In genomic region chr1:111139234-111139955, GRCh38 we compare ENCODE assay signal across 8 cellular contexts. TPM values are rescaled to one million over a fixed set of nuclear protein-coding genes. Genes with fewer than 3 reads are reported as not detected.
DNase-seq lines count a peak whose midpoint lies in the region; ATAC-seq and TF ChIP-seq lines count a peak whose summit lies in the region.

No MANE protein-coding gene starts in this region.

- H3K27me3 Mint-ChIP-seq in activated CD4-positive, alpha-beta memory T cell treated with anti-CD3 and anti-CD28 coated beads, Interleukin-2, amount 10 ng/mL, durations not matched to agents 7 days and 5 days: no peaks in the 10 kb centered on the region
- no peaks in the 10 kb centered on the region for H3K27me3 Mint-ChIP-seq in stimulated activated naive CD8-positive, alpha-beta T cell treated with anti-CD3 and anti-CD28 coated beads, Interleukin-15, amount 100 ng/mL, for 72 hours

- POLR2A ChIA-PET in activated CD4-positive, alpha-beta memory T cell treated with anti-CD3 and anti-CD28 coated beads, Interleukin-2, amount 10 ng/mL, durations not matched to agents 7 days and 5 days (lab: Charles Lee): interaction anchor here (0.6 to 2.8 kb wide), 24 partner anchors 11 to 617 kb away, joined by 3 to 23 read pairs (median 4); partner anchors contain the start of genes DDX20, DENND2D, LRIF1 and WDR77

- no peak for TF ChIP-seq CTCF in AG09309 (IDR thresholded peaks at IDR 0.05; ENCODE audit: control insufficient read depth, insufficient read depth, low read depth, low read length, missing control alignments)

- H3K36me3 ChIP-seq in muscle layer of duodenum (ENCODE audit: control insufficient read depth in 1 of 2, insufficient read depth in 2 of 2, low read length in 2 of 2): peaks cover 0 to 5% of the 10 kb centered on the region in 2 donors

- H3K27me3 ChIP-seq in muscle layer of duodenum (ENCODE audit: low read depth, low read length): no peaks in the 10 kb centered on the region

- peak overlapping the region; percentile 99 for H3K4me3 Mint-ChIP-seq in activated CD4-positive, alpha-beta memory T cell treated with anti-CD3 and anti-CD28 coated beads, Interleukin-2, amount 10 ng/mL, durations not matched to agents 7 days and 5 days
- peak overlapping the region; percentile 93 to 99 for H3K4me3 Mint-ChIP-seq in stimulated activated naive CD8-positive, alpha-beta T cell treated with anti-CD3 and anti-CD28 coated beads, Interleukin-15, amount 100 ng/mL, for 72 hours

- no peaks in the 10 kb centered on the region for H3K9me3 ChIP-seq in muscle layer of duodenum (ENCODE audit: control insufficient read depth in 1 of 2, low read length in 2 of 2)

- no peak for DNase-seq in AG09309 (ENCODE audit: low read depth)
- peak; percentile 63 for DNase-seq in NCI-H226
- DNase-seq in activated CD4-positive, alpha-beta memory T cell treated with anti-CD3 and anti-CD28 coated beads, Interleukin-2, amount 10 ng/mL, durations not matched to agents 7 days and 5 days: peak; percentile 53
- DNase-seq in stimulated activated naive CD8-positive, alpha-beta T cell treated with anti-CD3 and anti-CD28 coated beads, Interleukin-15, amount 100 ng/mL, for 72 hours: no peak

- H3K4me1 Mint-ChIP-seq in activated CD4-positive, alpha-beta memory T cell treated with anti-CD3 and anti-CD28 coated beads, Interleukin-2, amount 10 ng/mL, durations not matched to agents 7 days and 5 days: peaks cover 50% of the 10 kb centered on the region
- peaks cover 49% of the 10 kb centered on the region for H3K4me1 Mint-ChIP-seq in stimulated activated naive CD8-positive, alpha-beta T cell treated with anti-CD3 and anti-CD28 coated beads, Interleukin-15, amount 100 ng/mL, for 72 hours

- H3K36me3 Mint-ChIP-seq in activated CD4-positive, alpha-beta memory T cell treated with anti-CD3 and anti-CD28 coated beads, Interleukin-2, amount 10 ng/mL, durations not matched to agents 7 days and 5 days (ENCODE audit: low read depth): peaks cover 36% of the 10 kb centered on the region

- H3K27ac ChIP-seq in muscle layer of duodenum (ENCODE audit: low read length): peak overlapping the region; percentile 67

- peak overlapping the region; percentile 86 for H3K27ac Mint-ChIP-seq in activated CD4-positive, alpha-beta memory T cell treated with anti-CD3 and anti-CD28 coated beads, Interleukin-2, amount 10 ng/mL, durations not matched to agents 7 days and 5 days
- H3K27ac Mint-ChIP-seq in stimulated activated naive CD8-positive, alpha-beta T cell treated with anti-CD3 and anti-CD28 coated beads, Interleukin-15, amount 100 ng/mL, for 72 hours: peak overlapping the region; percentile 97 to 99

- no peaks in the 10 kb centered on the region for H3K9me3 Mint-ChIP-seq in activated CD4-positive, alpha-beta memory T cell treated with anti-CD3 and anti-CD28 coated beads, Interleukin-2, amount 10 ng/mL, durations not matched to agents 7 days and 5 days
- no peaks in the 10 kb centered on the region for H3K9me3 Mint-ChIP-seq in stimulated activated naive CD8-positive, alpha-beta T cell treated with anti-CD3 and anti-CD28 coated beads, Interleukin-15, amount 100 ng/mL, for 72 hours

- peaks cover 0 to 39% of the 10 kb centered on the region in 2 donors for H3K4me1 ChIP-seq in muscle layer of duodenum (ENCODE audit: control insufficient read depth in 1 of 2, insufficient read depth in 2 of 2, low read length in 2 of 2)

- H3K4me3 ChIP-seq in AG09309 (ENCODE audit: control insufficient read depth, low read depth, low read length) (peak overlapping the region; percentile 91), muscle layer of duodenum (ENCODE audit: low read depth in 1 of 2, low read length in 2 of 2) (peak overlapping the region; percentile 68 to 98)

- CTCF ChIA-PET in activated CD4-positive, alpha-beta memory T cell treated with anti-CD3 and anti-CD28 coated beads, Interleukin-2, amount 10 ng/mL, durations not matched to agents 7 days and 5 days (lab: Charles Lee): interaction anchor here (0.7 to 2.9 kb wide), 6 partner anchors 59 to 630 kb away, joined by 3 to 11 read pairs (median 3); no protein-coding TSS in a partner anchor

- ATAC-seq in GM18861 (IDR thresholded peaks at IDR 0.05; ENCODE audit: unreplicated experiment): peak; percentile 16
- peak; percentile 32 for ATAC-seq in HG03135 (IDR thresholded peaks at IDR 0.05; ENCODE audit: unreplicated experiment)
- peak; percentile 50 for ATAC-seq in esophagus mucosa
- peak; percentile 12 for ATAC-seq in stimulated activated naive CD8-positive, alpha-beta T cell treated with anti-CD3 and anti-CD28 coated beads, Interleukin-15, amount 100 ng/mL, for 72 hours

RNA-seq across cellular contexts. Expression of gene DRAM2, which starts 0.5 kb away (rescaled TPM):
- total RNA-seq in activated CD4-positive, alpha-beta memory T cell treated with anti-CD3 and anti-CD28 coated beads, Interleukin-2, amount 10 ng/mL, durations not matched to agents 7 days and 5 days: 10 to 100 TPM; 33.0 to 38.0 TPM
- 22.0 TPM for total RNA-seq in esophagus mucosa

RNA-seq across cellular contexts. Expression of gene CEPT1, which starts 0.6 kb away (rescaled TPM):
- total RNA-seq in activated CD4-positive, alpha-beta memory T cell treated with anti-CD3 and anti-CD28 coated beads, Interleukin-2, amount 10 ng/mL, durations not matched to agents 7 days and 5 days: 10 to 100 TPM; 31.0 to 32.5 TPM
- 23.3 TPM for total RNA-seq in esophagus mucosa

Comparison
In these comparisons a context has a peak if more than half of its experiments do, and no peak if none do; other contexts are left out.
1. DNase-seq: peak in NCI-H226 (single experiment) and activated CD4-positive, alpha-beta memory T cell treated with anti-CD3 and anti-CD28 coated beads, Interleukin-2, amount 10 ng/mL, durations not matched to agents 7 days and 5 days (single experiment); none in AG09309 (single experiment) and stimulated activated naive CD8-positive, alpha-beta T cell treated with anti-CD3 and anti-CD28 coated beads, Interleukin-15, amount 100 ng/mL, for 72 hours (0 of 2).
2. Peak in every context shown above with its lines, with median percentiles within 50 percentile points of each other: ATAC-seq.